In the genomic region with DNA sequence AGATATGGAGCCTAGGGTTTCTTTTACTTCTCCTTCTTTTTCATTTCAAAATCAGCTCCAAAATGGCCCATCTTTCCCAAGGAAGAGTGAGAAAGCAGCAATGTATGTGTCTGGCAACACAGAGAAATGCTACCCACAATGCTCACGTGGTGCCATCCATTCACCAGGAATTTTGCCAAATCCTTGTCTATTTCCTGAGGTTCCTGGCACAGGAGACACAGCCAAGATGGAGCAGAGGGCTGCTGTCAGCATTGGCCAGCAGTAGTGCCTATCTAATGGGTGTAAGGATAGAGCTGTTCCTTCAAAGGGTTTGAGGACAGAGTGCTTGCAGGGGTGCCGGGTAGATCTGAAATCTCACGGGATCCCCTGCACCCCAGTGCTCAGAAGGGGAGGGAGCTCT, we compare ENCODE assay signal across 13 cellular contexts.
DNase-seq lines count a peak whose midpoint lies in the region; ATAC-seq, FAIRE-seq and TF ChIP-seq lines count a peak whose summit lies in the region.
"Had no signal": no experiment of that assay in that cellular context is flagged by ENCODE, and none has a peak within 500 bp of the region (broad histone marks: within the 10 kb centered on the region; RNA-seq: fewer than 3 reads in every experiment).

No MANE protein-coding gene starts in this region.

- H3K27ac Mint-ChIP-seq in activated CD4-positive, alpha-beta T cell treated with anti-CD3 and anti-CD28 coated beads for 36 hours: no peak overlapping the region
- H3K27ac Mint-ChIP-seq in naive thymus-derived CD4-positive, alpha-beta T cell: no peak overlapping the region

- no peak overlapping the region for H3K4me3 ChIP-seq in epithelial cell of esophagus (ENCODE audit: low read length)
- no peak overlapping the region for H3K4me3 ChIP-seq in pancreas
- no peak overlapping the region for H3K4me3 ChIP-seq in naive thymus-derived CD4-positive, alpha-beta T cell (ENCODE audit: low read length)
- H3K4me3 ChIP-seq: PC-9, upper lobe of left lung had no signal

- no peaks in the 10 kb centered on the region for H3K4me1 Mint-ChIP-seq in activated CD4-positive, alpha-beta T cell treated with anti-CD3 and anti-CD28 coated beads for 36 hours
- H3K4me1 Mint-ChIP-seq in naive thymus-derived CD4-positive, alpha-beta T cell: peaks cover 0 to 5% (median 0%) of the 10 kb centered on the region in 7 donors

- ATAC-seq in pancreas (peak; percentile 40 to 49 (median 46)), HG03442 (IDR thresholded peaks at IDR 0.05; ENCODE audit: unreplicated experiment) (no peak)
- no peak for ATAC-seq in activated CD4-positive, alpha-beta T cell treated with anti-CD3 and anti-CD28 coated beads for 36 hours
- no peak for ATAC-seq in naive thymus-derived CD4-positive, alpha-beta T cell

- H3K4me1 ChIP-seq in pancreas: peaks cover 14 to 42% (median 40%) of the 10 kb centered on the region in 3 donors
- H3K4me1 ChIP-seq in naive thymus-derived CD4-positive, alpha-beta T cell (ENCODE audit: control insufficient read depth in 2 of 2, insufficient read depth in 2 of 2, low read length in 2 of 2): no peaks in the 10 kb centered on the region

- no peaks in the 10 kb centered on the region for H3K9me3 Mint-ChIP-seq in activated CD4-positive, alpha-beta T cell treated with anti-CD3 and anti-CD28 coated beads for 36 hours (ENCODE audit: low read depth)
- H3K9me3 Mint-ChIP-seq in naive thymus-derived CD4-positive, alpha-beta T cell: peaks cover 0 to 1% (median 0%) of the 10 kb centered on the region in 11 donors

- no peak overlapping the region for H3K4me3 Mint-ChIP-seq in activated CD4-positive, alpha-beta T cell treated with anti-CD3 and anti-CD28 coated beads for 36 hours
- no peak overlapping the region for H3K4me3 Mint-ChIP-seq in naive thymus-derived CD4-positive, alpha-beta T cell

- H3K27me3 Mint-ChIP-seq in activated CD4-positive, alpha-beta T cell treated with anti-CD3 and anti-CD28 coated beads for 36 hours: no peaks in the 10 kb centered on the region
- H3K27me3 Mint-ChIP-seq in naive thymus-derived CD4-positive, alpha-beta T cell: peaks cover 0 to 37% (median 0%) of the 10 kb centered on the region in 5 donors

- peak overlapping the region in 2 of 4 donors; percentile 64 to 72 for H3K27ac ChIP-seq in pancreas
- no peak overlapping the region for H3K27ac ChIP-seq in naive thymus-derived CD4-positive, alpha-beta T cell (ENCODE audit: low read depth, low read length)
- H3K27ac ChIP-seq: PC-9 had no signal

- peak; percentile 17 for DNase-seq in ELR (ENCODE audit: low read depth)
- DNase-seq in NCI-H2029 treated with DMSO at 0.1 percent for 48 hours (lab: John Stamatoyannopoulos, UW): peak; percentile 77
- DNase-seq in epithelial cell of esophagus (ENCODE audit: low read depth): peak; percentile 16
- DNase-seq in pancreas: peak in 2 of 6 donors; percentile 29 to 35
- no peak for DNase-seq in activated CD4-positive, alpha-beta T cell treated with anti-CD3 and anti-CD28 coated beads for 36 hours
- no peak for DNase-seq in activated naive CD4-positive, alpha-beta T cell treated with Interleukin-2 at 50 U/mL for 16 hours
- no peak for DNase-seq in naive thymus-derived CD4-positive, alpha-beta T cell
- DNase-seq: activated naive CD4-positive, alpha-beta T cell; effector CD8-positive, alpha-beta T cell; H7; PC-9; upper lobe of left lung had no signal

- no peaks in the 10 kb centered on the region for H3K9me3 ChIP-seq in pancreas
- no peaks in the 10 kb centered on the region for H3K9me3 ChIP-seq in naive thymus-derived CD4-positive, alpha-beta T cell (ENCODE audit: control insufficient read depth in 2 of 3, low read length in 3 of 3)
- H3K9me3 ChIP-seq: upper lobe of left lung had no signal

- POLR2A ChIA-PET in activated CD4-positive, alpha-beta T cell treated with anti-CD3 and anti-CD28 coated beads for 36 hours (lab: Charles Lee): no interaction called here
- POLR2A ChIA-PET in naive thymus-derived CD4-positive, alpha-beta T cell (lab: Charles Lee): no interaction called here

- CTCF ChIA-PET in activated CD4-positive, alpha-beta T cell treated with anti-CD3 and anti-CD28 coated beads for 36 hours (lab: Charles Lee): interaction anchor here (1.2 kb wide), 1 partner anchor 25 kb away, joined by 5 read pairs; no protein-coding TSS in a partner anchor
- CTCF ChIA-PET in naive thymus-derived CD4-positive, alpha-beta T cell (lab: Charles Lee): no interaction called here

- no peak for FAIRE-seq in pancreas (lab: Jason Lieb, UNC)

- no peaks in the 10 kb centered on the region for H3K27me3 ChIP-seq in pancreas
- no peaks in the 10 kb centered on the region for H3K27me3 ChIP-seq in naive thymus-derived CD4-positive, alpha-beta T cell (ENCODE audit: control insufficient read depth in 2 of 2, insufficient read depth in 2 of 2, low read length in 2 of 2)
- H3K27me3 ChIP-seq: upper lobe of left lung had no signal

- intact Hi-C loops in pancreas (cut with DNase I): no loop called here
- intact Hi-C loops in activated CD4-positive, alpha-beta T cell treated with anti-CD3 and anti-CD28 coated beads for 36 hours (cut with DNase I, micrococcal nuclease): no loop called here
- intact Hi-C loops in naive thymus-derived CD4-positive, alpha-beta T cell (cut with micrococcal nuclease): no loop called here

- 56 to 59% methylated on average over 3 of the region's 3 CpGs for WGBS in pancreas, 2 donors

- no peak for TF ChIP-seq CTCF in epithelial cell of esophagus (IDR thresholded peaks at IDR 0.05; ENCODE audit: insufficient read depth, low read depth, low read length, missing control alignments)
- no peak for TF ChIP-seq CTCF in pancreas (IDR thresholded peaks at IDR 0.05)

- H3K36me3 Mint-ChIP-seq in activated CD4-positive, alpha-beta T cell treated with anti-CD3 and anti-CD28 coated beads for 36 hours (ENCODE audit: low read depth): no peaks in the 10 kb centered on the region
- no peaks in the 10 kb centered on the region for H3K36me3 Mint-ChIP-seq in naive thymus-derived CD4-positive, alpha-beta T cell

- no peaks in the 10 kb centered on the region for H3K36me3 ChIP-seq in pancreas
- H3K36me3 ChIP-seq in naive thymus-derived CD4-positive, alpha-beta T cell (ENCODE audit: control insufficient read depth in 2 of 3, insufficient read depth in 3 of 3, low read length in 3 of 3): no peaks in the 10 kb centered on the region
- H3K36me3 ChIP-seq: upper lobe of left lung had no signal

Comparison
In these comparisons a context has a peak if more than half of its experiments do, and no peak if none do; other contexts are left out.
1. DNase-seq: peak in ELR (single experiment), NCI-H2029 treated with DMSO at 0.1 percent for 48 hours (single experiment) and epithelial cell of esophagus (single experiment); none in activated CD4-positive, alpha-beta T cell treated with anti-CD3 and anti-CD28 coated beads for 36 hours (single experiment), activated naive CD4-positive, alpha-beta T cell treated with Interleukin-2 at 50 U/mL for 16 hours (single experiment) and naive thymus-derived CD4-positive, alpha-beta T cell (0 of 9).
2. ATAC-seq: peak in pancreas (4 of 4); none in activated CD4-positive, alpha-beta T cell treated with anti-CD3 and anti-CD28 coated beads for 36 hours (single experiment), naive thymus-derived CD4-positive, alpha-beta T cell (single experiment) and HG03442 (single experiment).